In the genomic region with DNA sequence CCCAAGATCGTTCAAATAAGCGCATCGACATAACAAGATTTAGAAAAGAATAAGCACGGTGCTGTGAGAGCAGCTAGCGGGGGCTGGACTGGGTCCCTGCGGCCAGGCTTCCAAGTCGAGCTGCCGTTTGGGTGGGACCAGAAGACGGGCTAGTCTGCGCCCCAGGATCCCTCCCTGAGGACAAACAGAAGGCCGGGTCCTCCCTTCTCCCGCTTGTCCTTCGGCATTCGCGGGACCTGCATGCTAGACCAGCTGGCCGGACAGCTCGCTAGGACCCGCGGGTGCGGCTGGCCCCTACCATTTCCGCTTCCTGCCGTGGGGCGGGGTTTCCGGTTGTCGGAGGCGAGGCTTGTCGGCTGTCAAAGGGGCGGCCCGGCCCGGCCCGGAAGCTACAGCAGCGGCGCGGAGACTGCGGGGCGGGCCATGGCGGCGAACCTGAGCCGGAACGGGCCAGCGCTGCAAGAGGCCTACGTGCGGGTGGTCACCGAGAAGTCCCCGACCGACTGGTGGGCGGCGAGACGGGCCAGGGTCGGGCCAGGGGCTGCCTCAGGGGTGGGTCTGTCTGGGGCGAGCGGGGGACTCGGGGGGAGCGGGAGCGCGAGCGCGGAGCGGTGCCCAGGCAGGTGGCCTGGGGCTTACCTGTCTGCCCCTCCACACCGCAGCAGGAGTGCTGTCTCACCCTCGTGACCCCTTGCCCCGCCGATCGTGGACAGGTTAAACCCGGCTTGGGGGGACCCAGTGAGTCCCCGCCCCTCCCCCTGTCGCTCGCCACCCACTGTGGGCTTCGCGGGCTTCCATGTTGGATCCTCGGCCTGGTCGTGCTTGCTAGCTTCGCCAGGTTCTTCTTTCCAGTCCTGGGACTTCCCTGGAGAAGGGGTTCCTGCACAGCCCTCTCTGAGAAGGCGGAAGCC, we compare ENCODE assay signal across 8 cellular contexts. TPM values are rescaled to one million over a fixed set of nuclear protein-coding genes. Genes with fewer than 3 reads are reported as not detected.
DNase-seq lines count a peak whose midpoint lies in the region; ATAC-seq and TF ChIP-seq lines count a peak whose summit lies in the region.

Gene DBNL, plus strand, starts transcription at position 388 of the 911 bp plus-strand sequence. Its CDS starts 36 bp downstream, at position 424.

- peak within 1 kb of the TSS; percentile 91 for H3K9ac ChIP-seq in rectal smooth muscle tissue (ENCODE audit: low read length)

- DNase-seq in GM13976 (ENCODE audit: low spot score) (peak; percentile 95), NCI-H146 (lab: John Stamatoyannopoulos, UW) (peak; percentile 91), ascending aorta (ENCODE audit: low spot score in 2 of 2) (peak; percentile 69 to 96), right cardiac atrium (peak; percentile 96 to 99 (median 98)), vagina (ENCODE audit: extremely low spot score in 2 of 2) (peak in 1 of 2 donors; percentile 97)

- H3K27me3 ChIP-seq in ascending aorta (no peaks in the 10 kb centered on the region), right cardiac atrium (ENCODE audit: control insufficient read depth, insufficient read depth) (no peaks in the 10 kb centered on the region), rectal smooth muscle tissue (ENCODE audit: control insufficient read depth, insufficient read depth, low read length) (no peaks in the 10 kb centered on the region), vagina (no peaks in the 10 kb centered on the region)

- peaks cover 7 to 11% of the 10 kb centered on the region in 2 donors for H3K36me3 ChIP-seq in ascending aorta
- H3K36me3 ChIP-seq in rectal smooth muscle tissue (ENCODE audit: control insufficient read depth, insufficient read depth, low read length) = no peaks in the 10 kb centered on the region
- H3K36me3 ChIP-seq in vagina = peaks cover 0 to 6% of the 10 kb centered on the region in 2 donors

- under 1% methylated on average over 74 of the region's 74 CpGs for WGBS in right cardiac atrium

- in situ Hi-C loops in GM13976 (cut with MboI; ENCODE audit: low sequenced_read_pairs, unreplicated experiment) = no loop called here

- H3K4me3 ChIP-seq in ascending aorta = peak within 1 kb of the TSS; percentile 86 to 96
- H3K4me3 ChIP-seq in right cardiac atrium (ENCODE audit: low read length) = peak within 1 kb of the TSS; percentile 84
- H3K4me3 ChIP-seq in rectal smooth muscle tissue (ENCODE audit: low read length) = peak within 1 kb of the TSS; percentile 91
- H3K4me3 ChIP-seq in vagina = peak within 1 kb of the TSS; percentile 76 to 83

- ATAC-seq in HG02763 (IDR thresholded peaks at IDR 0.05; ENCODE audit: unreplicated experiment) (peak; percentile 71), right cardiac atrium (peak; percentile 93 to 95)

- TF ChIP-seq CTCF in GM13976 (IDR thresholded peaks at IDR 0.05; ENCODE audit: borderline replicate concordance, control extremely low read depth, extremely low read depth, insufficient read depth, missing control alignments) (no peak), ascending aorta (IDR thresholded peaks at IDR 0.05) (no peak), vagina (IDR thresholded peaks at IDR 0.05) (no peak)

- H3K4me1 ChIP-seq in ascending aorta (peaks cover 0 to 9% of the 10 kb centered on the region in 2 donors), right cardiac atrium (ENCODE audit: control insufficient read depth, insufficient read depth, low read length) (peaks cover 4% of the 10 kb centered on the region), rectal smooth muscle tissue (ENCODE audit: control insufficient read depth, insufficient read depth, low read length) (peaks cover 11% of the 10 kb centered on the region), vagina (peaks cover 50% of the 10 kb centered on the region)

- H3K9me3 ChIP-seq in ascending aorta (no peaks in the 10 kb centered on the region), right cardiac atrium (ENCODE audit: control insufficient read depth, low read length) (no peaks in the 10 kb centered on the region), vagina (no peaks in the 10 kb centered on the region)

- intact Hi-C loops in T-helper 2 cell treated with Interferon-gamma antibody and Interleukin-4, amounts not matched to agents 100 ng/mL and 5 ng/mL, for 36 hours (cut with micrococcal nuclease) = loop anchor here (1.0 to 2.0 kb wide), 2 partner anchors 26 to 38 kb away; partner anchors contain the start of gene POLM
- intact Hi-C loops in ascending aorta (cut with DNase I) (loop anchor here (2.0 kb wide), 1 partner anchor 20 kb away; the partner anchor contains the start of gene PGAM2), right cardiac atrium (cut with DNase I) (no loop called here), vagina (cut with DNase I) (no loop called here)

- H3K27ac ChIP-seq in ascending aorta = peak within 1 kb of the TSS; percentile 86 to 89
- H3K27ac ChIP-seq in right cardiac atrium (ENCODE audit: low read length) = peak within 1 kb of the TSS; percentile 90
- H3K27ac ChIP-seq in rectal smooth muscle tissue (ENCODE audit: low read depth, low read length) = peak within 1 kb of the TSS; percentile 86
- peak within 1 kb of the TSS; percentile 84 for H3K27ac ChIP-seq in vagina

- TF ChIP-seq POLR2A in vagina (IDR thresholded peaks at IDR 0.05) = peak in 1 of 2 donors; percentile 52

RNA-seq across cellular contexts. Expression of gene DBNL, which starts in this region (rescaled TPM):
- 166 and 173 TPM in 2 replicates for total RNA-seq in T-helper 2 cell treated with Interferon-gamma antibody and Interleukin-4, amounts not matched to agents 100 ng/mL and 5 ng/mL, for 36 hours
- total RNA-seq in ascending aorta = 177 TPM
- total RNA-seq in right cardiac atrium = 10 to 100 TPM; 34.3 to 44.6 (median 38.1) TPM
- 37.5 TPM for polyA plus RNA-seq in right cardiac atrium
- total RNA-seq in vagina = 100 TPM

Comparison
In these comparisons a context has a peak if more than half of its experiments do, and no peak if none do; other contexts are left out.
1. intact Hi-C loops: an anchor here in T-helper 2 cell treated with Interferon-gamma antibody and Interleukin-4, amounts not matched to agents 100 ng/mL and 5 ng/mL, for 36 hours (1.0 to 2.0 kb wide) and ascending aorta (2.0 kb wide); none called in right cardiac atrium and vagina.